ENCODE assay signal across 3 cellular contexts in genomic region chr4:162103908-162104307, GRCh38. TPM values are rescaled to one million over a fixed set of nuclear protein-coding genes. Genes with fewer than 3 reads are reported as not detected.
"Had no signal": no experiment of that assay in that cellular context is flagged by ENCODE, and none has a peak within 500 bp of the region (broad histone marks: within the 10 kb centered on the region; RNA-seq: fewer than 3 reads in every experiment).

No MANE protein-coding gene starts in this region.

RNA-seq across cellular contexts. Expression of gene FSTL5, which starts 59.9 kb away (rescaled TPM):
- total RNA-seq: GM23248, HT-29 had no signal
- polyA plus RNA-seq: GM23248, IgD-negative memory B cell had no signal
